29 cellular contexts compared by ENCODE assay signal in genomic region chr14:96915478-96915877, GRCh38.
"Had no signal": no experiment of that assay in that cellular context is flagged by ENCODE, and none has a peak within 500 bp of the region (broad histone marks: within the 10 kb centered on the region; RNA-seq: fewer than 3 reads in every experiment).

No MANE protein-coding gene starts in this region.

- H3K9me3 Mint-ChIP-seq: effector memory CD8-positive, alpha-beta T cell had no signal

- ATAC-seq: effector memory CD8-positive, alpha-beta T cell; esophagus mucosa; foreskin keratinocyte; gastrocnemius medialis; gastroesophageal sphincter; heart left ventricle; heart right ventricle had no signal

- H3K36me3 ChIP-seq: colonic mucosa, esophagus muscularis mucosa, esophagus squamous epithelium, gastrocnemius medialis, gastroesophageal sphincter, heart left ventricle, heart right ventricle had no signal

- H3K27ac ChIP-seq: colonic mucosa, coronary artery, dorsolateral prefrontal cortex, epithelial cell of prostate, esophagus muscularis mucosa, esophagus squamous epithelium, foreskin keratinocyte, gastrocnemius medialis, gastroesophageal sphincter, heart left ventricle, heart right ventricle had no signal

- DNase-seq: colonic mucosa; cortex of kidney; dermis blood vessel endothelial cell; effector CD4-positive, alpha-beta T cell; effector CD8-positive, alpha-beta T cell; effector memory CD4-positive, alpha-beta T cell; effector memory CD8-positive, alpha-beta T cell; endodermal cell; erythroblast; esophagus squamous epithelium; foreskin fibroblast; foreskin keratinocyte; foreskin melanocyte; gastrocnemius medialis; glutamatergic neuron; head of caudate nucleus; heart left ventricle; heart right ventricle had no signal

- FAIRE-seq: colon, endometrium, endothelial cell of umbilical vein, frontal cortex had no signal

- H3K27me3 Mint-ChIP-seq: dendritic cell treated with granulocyte-macrophage colony-stimulating factor and Interleukin-4, amounts not matched to agents 40 ng/mL and 50 ng/mL, for 4 days; effector memory CD8-positive, alpha-beta T cell had no signal

- H3K4me1 ChIP-seq: colonic mucosa, esophagus muscularis mucosa, esophagus squamous epithelium, foreskin keratinocyte, gastrocnemius medialis, gastroesophageal sphincter had no signal

- H3K27ac Mint-ChIP-seq: dendritic cell treated with granulocyte-macrophage colony-stimulating factor and Interleukin-4, amounts not matched to agents 40 ng/mL and 50 ng/mL, for 4 days; effector memory CD8-positive, alpha-beta T cell; endodermal cell had no signal

- H3K4me3 Mint-ChIP-seq: dendritic cell treated with granulocyte-macrophage colony-stimulating factor and Interleukin-4, amounts not matched to agents 40 ng/mL and 50 ng/mL, for 4 days; effector memory CD8-positive, alpha-beta T cell; endodermal cell had no signal

- H3K4me3 ChIP-seq: colonic mucosa, coronary artery, dorsolateral prefrontal cortex, esophagus muscularis mucosa, esophagus squamous epithelium, gastrocnemius medialis, gastroesophageal sphincter, heart left ventricle, heart right ventricle had no signal

- H3K27me3 ChIP-seq: colonic mucosa, dorsolateral prefrontal cortex, esophagus muscularis mucosa, esophagus squamous epithelium, foreskin keratinocyte, gastrocnemius medialis, gastroesophageal sphincter, heart left ventricle, heart right ventricle had no signal

- H3K4me1 Mint-ChIP-seq: endodermal cell had no signal

- H3K9me3 ChIP-seq: colonic mucosa, gastrocnemius medialis had no signal
